Comparison of ENCODE assay signal across 1 cellular context in genomic region chr21:44805226-44805625, GRCh38.
TF ChIP-seq lines count a peak whose summit lies in the region.

No MANE protein-coding gene starts in this region.

TF ChIP-seq in SK-N-SH, 30 proteins besides CTCF, POLR2A, EP300 and RAD21 (continued from another document):
- TF ChIP-seq ZBTB33 (IDR thresholded peaks at IDR 0.05; ENCODE audit: borderline replicate concordance, low read depth) (no peak), PBX3 (IDR thresholded peaks at IDR 0.05) (no peak), SMC3 (IDR thresholded peaks at IDR 0.05; ENCODE audit: low read depth, low read length) (no peak), TCF12 (IDR thresholded peaks at IDR 0.05) (no peak), SIN3A (IDR thresholded peaks at IDR 0.05; ENCODE audit: borderline replicate concordance, low read depth, low read length) (no peak), MXI1 (IDR thresholded peaks at IDR 0.05; ENCODE audit: low read depth, low read length) (no peak)
